19 cellular contexts compared by ENCODE assay signal in genomic region chr3:111882194-111882593, GRCh38. TPM values are rescaled to one million over a fixed set of nuclear protein-coding genes. Genes with fewer than 3 reads are reported as not detected.
DNase-seq lines count a peak whose midpoint lies in the region; ATAC-seq and TF ChIP-seq lines count a peak whose summit lies in the region.
"Had no signal": no experiment of that assay in that cellular context is flagged by ENCODE, and none has a peak within 500 bp of the region (broad histone marks: within the 10 kb centered on the region; RNA-seq: fewer than 3 reads in every experiment).

No MANE protein-coding gene starts in this region.

- H3K4me3 ChIP-seq in left ventricle myocardium inferior = no peak overlapping the region
- no peak overlapping the region for H3K4me3 ChIP-seq in right atrium auricular region
- no peak overlapping the region for H3K4me3 ChIP-seq in KMS-11 (IDR thresholded peaks at IDR 0.05; ENCODE audit: insufficient read depth, low read depth, low read length)
- no peak overlapping the region for H3K4me3 ChIP-seq in aorta (ENCODE audit: low read length in 2 of 2)
- H3K4me3 ChIP-seq: SJSA1 had no signal

- no peaks in the 10 kb centered on the region for H4K20me1 ChIP-seq in KMS-11 (ENCODE audit: insufficient read depth)

- no peak overlapping the region for H3K27ac Mint-ChIP-seq in type B pancreatic cell
- H3K27ac Mint-ChIP-seq: H9 had no signal

- TF ChIP-seq CTCF in left ventricle myocardium inferior (IDR thresholded peaks at IDR 0.05; ENCODE audit: borderline replicate concordance) = no peak
- no peak for TF ChIP-seq CTCF in right atrium auricular region (IDR thresholded peaks at IDR 0.05)
- TF ChIP-seq CTCF in KMS-11 (conservative IDR thresholded peaks at IDR 0.05; ENCODE audit: low read depth, low read length) = no peak
- no peak for TF ChIP-seq CTCF in type B pancreatic cell (conservative IDR thresholded peaks at IDR 0.05)

- H3K4me2 ChIP-seq in KMS-11 = peak overlapping the region; percentile 65

- H3K9me3 ChIP-seq in left ventricle myocardium inferior (replicated peaks) (peaks cover 15% of the 10 kb centered on the region), right atrium auricular region (peaks cover 0 to 8% of the 10 kb centered on the region in 2 donors), aorta (ENCODE audit: control insufficient read depth, low read length) (no peaks in the 10 kb centered on the region)

- peak; percentile 50 for ATAC-seq in aorta (ENCODE audit: low FRiP score)
- ATAC-seq: PC-3 had no signal

- WGBS in aorta, 2 donors = 9 to 20% methylated on average over 2 of the region's 2 CpGs

- intact Hi-C loops in left ventricle myocardium inferior (cut with micrococcal nuclease) = no loop called here
- intact Hi-C loops in aorta (cut with DNase I) = no loop called here

- no peaks in the 10 kb centered on the region for H3K79me2 ChIP-seq in KMS-11 (ENCODE audit: insufficient read depth, low read depth)

- 0 out of 2 replicates have a peak overlapping the region, but pooled peaks have one; percentile 27 for H2AFZ ChIP-seq in KMS-11 (ENCODE audit: low read depth)

- H3K9me3 Mint-ChIP-seq in type B pancreatic cell = no peaks in the 10 kb centered on the region

- no peak overlapping the region for H3K9ac ChIP-seq in KMS-11

- H3K36me3 ChIP-seq in left ventricle myocardium inferior (peaks cover 24% of the 10 kb centered on the region), right atrium auricular region (peaks cover 10% of the 10 kb centered on the region), KMS-11 (ENCODE audit: insufficient read depth) (no peaks in the 10 kb centered on the region), aorta (ENCODE audit: control insufficient read depth in 1 of 2, insufficient read depth in 2 of 2, low read length in 1 of 2) (peaks cover 0 to 5% of the 10 kb centered on the region in 2 donors)

- H3K4me3 Mint-ChIP-seq in type B pancreatic cell = no peak overlapping the region
- H3K4me3 Mint-ChIP-seq: H9 had no signal

- peaks cover 5% of the 10 kb centered on the region for H3K4me1 Mint-ChIP-seq in type B pancreatic cell (ENCODE audit: unreplicated experiment)

- DNase-seq in left ventricle myocardium inferior (no peak), right atrium auricular region (ENCODE audit: low spot score) (no peak), brain pericyte (ENCODE audit: low read depth, low spot score) (peak; percentile 31), aorta (no peak), NCI-H1048 (lab: John Stamatoyannopoulos, UW) (no peak), type B pancreatic cell (ENCODE audit: extremely low spot score, unreplicated experiment) (no peak)
- no peak for DNase-seq in activated CD4-positive, alpha-beta T cell treated with anti-CD3 and anti-CD28 coated beads for 48 hours
- DNase-seq: H9, IMR-90, Kasumi-1, NCI-H1417 treated with DMSO at 0.1 percent for 48 hours, NCI-H1930, NCI-H2171, NCI-H446, NCI-H69, PC-3 had no signal

- H3K27me3 Mint-ChIP-seq in type B pancreatic cell = no peaks in the 10 kb centered on the region

- H3K27ac ChIP-seq in left ventricle myocardium inferior (replicated peaks) (peak overlapping the region; percentile 63), right atrium auricular region (no peak overlapping the region), KMS-11 (peak overlapping the region; percentile 61), aorta (ENCODE audit: low read depth in 1 of 2, low read length in 2 of 2) (no peak overlapping the region)
- H3K27ac ChIP-seq: RWPE1, SJSA1 had no signal

- peaks cover 29% of the 10 kb centered on the region for H3K36me3 Mint-ChIP-seq in type B pancreatic cell

- peaks cover 90% of the 10 kb centered on the region for H3K4me1 ChIP-seq in left ventricle myocardium inferior
- H3K4me1 ChIP-seq in right atrium auricular region = peaks cover 0 to 11% of the 10 kb centered on the region in 2 donors
- H3K4me1 ChIP-seq in KMS-11 (ENCODE audit: low read depth, poor library complexity, severe bottlenecking) = peaks cover 33% of the 10 kb centered on the region
- H3K4me1 ChIP-seq in aorta (ENCODE audit: control insufficient read depth in 1 of 2, insufficient read depth in 2 of 2, low read length in 2 of 2) = peaks cover 2 to 9% of the 10 kb centered on the region in 2 donors
- H3K4me1 ChIP-seq: SJSA1 had no signal

- no peaks in the 10 kb centered on the region for H3K27me3 ChIP-seq in left ventricle myocardium inferior (ENCODE audit: low read depth)
- no peaks in the 10 kb centered on the region for H3K27me3 ChIP-seq in right atrium auricular region
- no peaks in the 10 kb centered on the region for H3K27me3 ChIP-seq in KMS-11 (ENCODE audit: insufficient read depth, low read depth)
- no peaks in the 10 kb centered on the region for H3K27me3 ChIP-seq in aorta (ENCODE audit: control insufficient read depth in 1 of 2, insufficient read depth in 2 of 2, low read length in 1 of 2)
- H3K27me3 ChIP-seq: SJSA1 had no signal

RNA-seq across cellular contexts. Expression of gene PHLDB2, which starts 23.1 kb away (rescaled TPM):
- total RNA-seq in left ventricle myocardium inferior (89.3 TPM), right atrium auricular region (10 to 100 TPM; 20.2 to 48.1 TPM), aorta (100 to 1,000 TPM; 166 to 175 TPM), type B pancreatic cell (ENCODE audit: low replicate concordance) (33.2 and 43.5 TPM in 2 replicates)
- polyA plus RNA-seq in aorta = 10 to 100 TPM; 25.9 to 58.4 TPM

Comparison
In these comparisons a context has a peak if more than half of its experiments do, and no peak if none do; other contexts are left out.
1. H3K27ac ChIP-seq: peak in left ventricle myocardium inferior (single experiment) and KMS-11 (single experiment); none in right atrium auricular region (0 of 2) and aorta (0 of 2).